29 cellular contexts compared by ENCODE assay signal in the genomic region with DNA sequence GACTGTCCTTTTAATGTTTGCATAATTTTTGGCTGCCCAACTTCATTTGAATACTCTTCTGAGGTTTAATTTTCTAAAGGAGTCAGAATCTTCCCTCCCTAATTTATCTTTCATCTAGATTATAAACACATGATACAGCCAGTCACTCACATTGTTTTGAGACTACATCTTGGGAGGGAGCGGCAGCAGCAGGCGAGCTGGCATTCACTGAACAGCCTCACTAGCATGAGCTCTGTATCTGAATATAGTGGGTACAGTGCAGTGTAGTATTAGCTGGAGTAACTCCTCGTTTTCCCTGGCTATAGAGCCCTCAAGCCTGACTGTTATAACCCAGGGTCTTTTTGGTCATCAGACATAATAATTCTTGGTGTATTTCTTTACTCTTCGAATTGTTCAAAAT.
"Had no signal": no experiment of that assay in that cellular context is flagged by ENCODE, and none has a peak within 500 bp of the region (broad histone marks: within the 10 kb centered on the region; RNA-seq: fewer than 3 reads in every experiment).

No MANE protein-coding gene starts in this region.

- DNase-seq: activated CD4-positive, alpha-beta memory T cell treated with anti-CD3 and anti-CD28 coated beads, Interleukin-2, amount 10 ng/mL, durations not matched to agents 7 days and 5 days; activated CD4-positive, alpha-beta T cell treated with anti-CD3 and anti-CD28 coated beads for 36 hours; activated CD4-positive, alpha-beta T cell treated with anti-CD3 and anti-CD28 coated beads, Interleukin-2, amount 10 ng/mL, durations not matched to agents 7 days and 5 days; activated CD4-positive, alpha-beta T cell treated with anti-CD3 and anti-CD28 coated beads, Interleukin-2, amount 50 U/mL, for 4 hours; activated CD4-positive, CD25-positive, alpha-beta regulatory T cell; activated CD4-positive, CD25-positive, alpha-beta regulatory T cell treated with anti-CD3 and anti-CD28 coated beads, Interleukin-2, amount 50 U/mL, for 72 hours; activated CD8-positive, alpha-beta memory T cell treated with anti-CD3 and anti-CD28 coated beads, Interleukin-2, amount 50 U/mL, for 48 hours; activated effector memory CD4-positive, alpha-beta T cell treated with Interleukin-2 at 50 U/mL for 16 hours; activated gamma-delta T cell treated with Interleukin-2 at 50 U/mL for 16 hours; activated naive CD4-positive, alpha-beta T cell treated with anti-CD3 and anti-CD28 coated beads, Interleukin-2, amount 50 U/mL, for 16 hours; activated naive CD4-positive, alpha-beta T cell treated with Interleukin-2 at 50 U/mL for 16 hours; activated T-cell treated with anti-CD3 and anti-CD28 coated beads for 4 hours; activated T-cell treated with anti-CD3 and anti-CD28 coated beads, Interleukin-2, amount 50 U/mL, for 24 hours; activated T-cell treated with anti-CD3 and anti-CD28 coated beads, Interleukin-2, amount 50 U/mL, for 72 hours; amniotic stem cell; anterior cingulate cortex; body of pancreas; central memory CD4-positive, alpha-beta T cell; cerebellar nuclear complex; colonic mucosa; effector CD8-positive, alpha-beta T cell; esophagus squamous epithelium; foreskin melanocyte; hippocampal formation; T-helper 2 cell had no signal

- H3K4me1 ChIP-seq: body of pancreas, colonic mucosa, esophagus squamous epithelium had no signal

- H3K9me3 ChIP-seq: body of pancreas, colonic mucosa, esophagus squamous epithelium had no signal

- H3K36me3 Mint-ChIP-seq: activated naive CD8-positive, alpha-beta T cell had no signal

- H3K27me3 Mint-ChIP-seq: activated CD4-positive, alpha-beta memory T cell treated with anti-CD3 and anti-CD28 coated beads, Interleukin-2, amount 10 ng/mL, durations not matched to agents 7 days and 5 days; activated CD4-positive, alpha-beta T cell treated with anti-CD3 and anti-CD28 coated beads for 36 hours; activated CD4-positive, alpha-beta T cell treated with anti-CD3 and anti-CD28 coated beads, Interleukin-2, amount 10 ng/mL, durations not matched to agents 7 days and 5 days; activated naive CD8-positive, alpha-beta T cell; activated T-cell treated with anti-CD3 and anti-CD28 coated beads, Interleukin-2, amount 50 U/mL, for 24 hours had no signal

- H3K27me3 ChIP-seq: body of pancreas, colonic mucosa, esophagus squamous epithelium had no signal

- H3K4me3 Mint-ChIP-seq: activated CD4-positive, alpha-beta memory T cell treated with anti-CD3 and anti-CD28 coated beads, Interleukin-2, amount 10 ng/mL, durations not matched to agents 7 days and 5 days; activated CD4-positive, alpha-beta T cell treated with anti-CD3 and anti-CD28 coated beads for 36 hours; activated CD4-positive, alpha-beta T cell treated with anti-CD3 and anti-CD28 coated beads, Interleukin-2, amount 10 ng/mL, durations not matched to agents 7 days and 5 days; activated naive CD8-positive, alpha-beta T cell; activated T-cell treated with anti-CD3 and anti-CD28 coated beads, Interleukin-2, amount 50 U/mL, for 24 hours; activated T-cell treated with anti-CD3 and anti-CD28 coated beads, Interleukin-2, amount 50 U/mL, for 72 hours had no signal

- H3K36me3 ChIP-seq: colonic mucosa, esophagus squamous epithelium had no signal

- H3K4me3 ChIP-seq: body of pancreas, colonic mucosa, esophagus squamous epithelium had no signal

- ATAC-seq: activated CD4-positive, alpha-beta T cell treated with anti-CD3 and anti-CD28 coated beads for 36 hours; activated T-cell treated with anti-CD3 and anti-CD28 coated beads, Interleukin-2, amount 50 U/mL, for 72 hours; body of pancreas had no signal

- H3K4me1 Mint-ChIP-seq: activated CD4-positive, alpha-beta memory T cell treated with anti-CD3 and anti-CD28 coated beads, Interleukin-2, amount 10 ng/mL, durations not matched to agents 7 days and 5 days; activated CD4-positive, alpha-beta T cell treated with anti-CD3 and anti-CD28 coated beads for 36 hours; activated CD4-positive, alpha-beta T cell treated with anti-CD3 and anti-CD28 coated beads, Interleukin-2, amount 10 ng/mL, durations not matched to agents 7 days and 5 days had no signal

- FAIRE-seq: endometrium, endothelial cell of umbilical vein had no signal

- H3K27ac Mint-ChIP-seq: activated CD4-positive, alpha-beta memory T cell treated with anti-CD3 and anti-CD28 coated beads, Interleukin-2, amount 10 ng/mL, durations not matched to agents 7 days and 5 days; activated CD4-positive, alpha-beta T cell treated with anti-CD3 and anti-CD28 coated beads for 36 hours; activated CD4-positive, alpha-beta T cell treated with anti-CD3 and anti-CD28 coated beads, Interleukin-2, amount 10 ng/mL, durations not matched to agents 7 days and 5 days; activated naive CD8-positive, alpha-beta T cell; activated T-cell treated with anti-CD3 and anti-CD28 coated beads, Interleukin-2, amount 50 U/mL, for 24 hours; activated T-cell treated with anti-CD3 and anti-CD28 coated beads, Interleukin-2, amount 50 U/mL, for 72 hours had no signal

- H3K27ac ChIP-seq: body of pancreas, colonic mucosa, epithelial cell of prostate, esophagus squamous epithelium had no signal
